ENCODE assay signal across 15 cellular contexts in genomic region chr4:141473026-141473540, GRCh38.
A peak's percentile ranks its signal among the peaks of the same experiment; 100 is the strongest.
DNase-seq lines count a peak whose midpoint lies in the region; ATAC-seq and TF ChIP-seq lines count a peak whose summit lies in the region.
"Had no signal": no experiment of that assay in that cellular context is flagged by ENCODE, and none has a peak within 500 bp of the region (broad histone marks: within the 10 kb centered on the region; RNA-seq: fewer than 3 reads in every experiment).

No MANE protein-coding gene starts in this region.

- H3K27me3 ChIP-seq in adipocyte (replicated peaks; ENCODE audit: control insufficient read depth, insufficient read depth, low read length) (no peaks in the 10 kb centered on the region), A673 (replicated peaks; ENCODE audit: insufficient read depth, low read depth, low read length, poor library complexity) (no peaks in the 10 kb centered on the region)
- H3K27me3 ChIP-seq: BLaER1 treated with 17β-estradiol and CSF1 and Interleukin-3, amounts not matched to agents 10 nM and 100 nM had no signal

- ATAC-seq in GM18870 (IDR thresholded peaks at IDR 0.05; ENCODE audit: unreplicated experiment), result no peak
- ATAC-seq: GM12878, HCT116, K562 had no signal

- peak; percentile 48 for DNase-seq in AG10803 (ENCODE audit: low read depth)
- peak; percentile 48 for DNase-seq in adipocyte (ENCODE audit: low read depth)
- DNase-seq in fibroblast of peridontal ligament (ENCODE audit: extremely low read depth), result peak; percentile 72
- DNase-seq in retinal pigment epithelial cell (ENCODE audit: low read depth), result peak; percentile 26
- no peak for DNase-seq in A673 (ENCODE audit: low spot score)
- DNase-seq in OCI-M1 (lab: John Stamatoyannopoulos, UW), result no peak
- DNase-seq: CD4-positive, CD25-positive, alpha-beta regulatory T cell; DMS53 had no signal

- CTCF ChIA-PET in A673 (lab: Charles Lee), result no interaction called here

- H3K36me3 ChIP-seq in adipocyte (ENCODE audit: control insufficient read depth, insufficient read depth, low read length, severe bottlenecking), result no peaks in the 10 kb centered on the region
- no peaks in the 10 kb centered on the region for H3K36me3 ChIP-seq in A673 (ENCODE audit: insufficient read depth, low read length, poor library complexity, severe bottlenecking)
- H3K36me3 ChIP-seq: BLaER1 treated with 17β-estradiol and CSF1 and Interleukin-3, amounts not matched to agents 10 nM and 100 nM had no signal

- TF ChIP-seq CTCF in AG10803 (conservative IDR thresholded peaks at IDR 0.05; ENCODE audit: low read length), result no peak
- TF ChIP-seq CTCF in retinal pigment epithelial cell (conservative IDR thresholded peaks at IDR 0.05; ENCODE audit: low read depth, low read length), result no peak
- no peak for TF ChIP-seq CTCF in A673 (conservative IDR thresholded peaks at IDR 0.05; ENCODE audit: low read depth, low read length)

- H3K4me3 ChIP-seq in AG10803 (ENCODE audit: low read length) (no peak overlapping the region), adipocyte (ENCODE audit: low read length) (no peak overlapping the region), retinal pigment epithelial cell (ENCODE audit: low read length) (no peak overlapping the region), A673 (ENCODE audit: low read depth, low read length, poor library complexity, severe bottlenecking) (no peak overlapping the region)
- H3K4me3 ChIP-seq: BLaER1 treated with 17β-estradiol and CSF1 and Interleukin-3, amounts not matched to agents 10 nM and 100 nM; GM12878; K562 had no signal

- POLR2A ChIA-PET in A673 (lab: Charles Lee; ENCODE audit: low non-redundant PET), result no interaction called here

- no TSS peak for BruUV-seq in A673 (replicated peaks; lab: Mats Ljungman, UMichigan)

- H3K4me1 ChIP-seq in adipocyte (ENCODE audit: control insufficient read depth, insufficient read depth, low read length), result peaks cover 24% of the 10 kb centered on the region
- H3K4me1 ChIP-seq in A673 (ENCODE audit: insufficient read depth, low read length, poor library complexity, severe bottlenecking), result no peaks in the 10 kb centered on the region
- H3K4me1 ChIP-seq: BLaER1 treated with 17β-estradiol and CSF1 and Interleukin-3, amounts not matched to agents 10 nM and 100 nM had no signal

- H3K27ac ChIP-seq in A673 (ENCODE audit: low read depth, low read length, poor library complexity, severe bottlenecking), result no peak overlapping the region
- H3K27ac ChIP-seq: 22Rv1; BLaER1 treated with 17β-estradiol and CSF1 and Interleukin-3, amounts not matched to agents 10 nM and 100 nM; HL-60 had no signal

- H3K9ac ChIP-seq in adipocyte (ENCODE audit: low read length), result no peak overlapping the region
- H3K9ac ChIP-seq: BLaER1 treated with 17β-estradiol and CSF1 and Interleukin-3, amounts not matched to agents 10 nM and 100 nM had no signal

- intact Hi-C loops in A673 (cut with micrococcal nuclease; ENCODE audit: unreplicated experiment), result no loop called here

- H3K9me3 ChIP-seq in adipocyte (ENCODE audit: control insufficient read depth, low read length) (no peaks in the 10 kb centered on the region), A673 (ENCODE audit: low read depth, low read length, poor library complexity, severe bottlenecking) (no peaks in the 10 kb centered on the region)

Comparison
In these comparisons a context has a peak if more than half of its experiments do, and no peak if none do; other contexts are left out.
1. DNase-seq: peak in AG10803 (single experiment), adipocyte (single experiment), fibroblast of peridontal ligament (single experiment) and retinal pigment epithelial cell (single experiment); none in A673 (single experiment) and OCI-M1 (single experiment).